Comparison of ENCODE assay signal across 29 cellular contexts in the genomic region with DNA sequence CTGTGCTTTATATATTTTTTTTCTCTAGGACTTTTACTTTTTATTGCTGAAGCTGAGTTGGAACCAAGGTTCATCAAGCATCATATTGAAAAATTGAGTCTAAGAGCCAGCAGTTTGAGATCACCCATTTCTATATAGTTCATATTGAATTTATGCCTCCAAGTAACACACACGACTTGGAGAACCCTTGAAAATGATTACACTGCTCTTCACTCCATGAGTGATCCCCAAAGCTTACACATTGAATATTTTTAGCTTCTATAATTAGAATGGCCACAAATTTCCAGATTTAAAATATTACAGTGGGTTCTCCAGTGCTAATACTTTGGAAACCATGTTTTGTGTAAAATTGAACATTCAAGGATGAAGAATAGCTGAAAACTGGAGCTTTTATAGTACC.
"Had no signal": no experiment of that assay in that cellular context is flagged by ENCODE, and none has a peak within 500 bp of the region (broad histone marks: within the 10 kb centered on the region; RNA-seq: fewer than 3 reads in every experiment).

No MANE protein-coding gene starts in this region.

- H3K36me3 Mint-ChIP-seq: naive B cell; natural killer cell; neural progenitor cell; stimulated activated effector memory CD8-positive, alpha-beta T cell treated with anti-CD3 and anti-CD28 coated beads, Interleukin-12 subunit alpha, Interleukin-12 subunit beta, amount 100 ng/mL, for 72 hours had no signal

- H3K4me3 ChIP-seq: heart right ventricle, left ventricle myocardium inferior, lung, neural progenitor cell, ovary, prostate gland, spleen, suprapubic skin, thoracic aorta, tibial nerve, uterus had no signal

- H3K27ac Mint-ChIP-seq: naive B cell; natural killer cell; nephron progenitor cell; neural progenitor cell; stimulated activated effector memory CD8-positive, alpha-beta T cell treated with anti-CD3 and anti-CD28 coated beads, Interleukin-12 subunit alpha, Interleukin-12 subunit beta, amount 100 ng/mL, for 72 hours; stimulated activated naive CD8-positive, alpha-beta T cell treated with anti-CD3 and anti-CD28 coated beads, Interleukin-15, Interleukin-2, amounts not matched to agents 100 ng/mL and 50 ng/mL, for 24 hours; type B pancreatic cell had no signal

- H3K36me3 ChIP-seq: heart right ventricle, left ventricle myocardium inferior, neural progenitor cell, neutrophil, ovary, prostate gland, spleen, suprapubic skin, thoracic aorta, tibial nerve, uterus had no signal

- DNase-seq: heart right ventricle; hippocampal formation; left colon; left ventricle myocardium inferior; mesendoderm; naive B cell; natural killer cell; nephron progenitor cell; occipital lobe; ovary; retina; right cardiac atrium; small intestine; spleen; stimulated activated CD4-positive, alpha-beta T cell treated with anti-CD3 and anti-CD28 coated beads, Interleukin-4, amount 100 ng/mL, for 24 hours; stimulated activated naive CD4-positive, alpha-beta T cell; uterus had no signal

- H3K4me3 Mint-ChIP-seq: mesothelial cell of epicardium; naive B cell; natural killer cell; nephron progenitor cell; neural progenitor cell; stimulated activated effector memory CD8-positive, alpha-beta T cell treated with anti-CD3 and anti-CD28 coated beads, Interleukin-12 subunit alpha, Interleukin-12 subunit beta, amount 100 ng/mL, for 72 hours; stimulated activated naive CD8-positive, alpha-beta T cell treated with anti-CD3 and anti-CD28 coated beads, Interleukin-15, Interleukin-2, amounts not matched to agents 100 ng/mL and 50 ng/mL, for 24 hours; type B pancreatic cell had no signal

- H3K9ac ChIP-seq: neural progenitor cell had no signal

- H2AFZ ChIP-seq: neural progenitor cell had no signal

- H3K4me1 ChIP-seq: left ventricle myocardium inferior, neural progenitor cell, prostate gland, spleen, suprapubic skin, tibial nerve, uterus had no signal

- H3K4me2 ChIP-seq: neural progenitor cell had no signal

- H3K27ac ChIP-seq: heart right ventricle, left ventricle myocardium inferior, neural progenitor cell, neutrophil, ovary, prostate gland, spleen, suprapubic skin, thoracic aorta, tibial nerve, uterus had no signal

- H3K9me3 Mint-ChIP-seq: mesothelial cell of epicardium; naive B cell; natural killer cell; nephron progenitor cell; neural progenitor cell; stimulated activated effector memory CD8-positive, alpha-beta T cell treated with anti-CD3 and anti-CD28 coated beads, Interleukin-12 subunit alpha, Interleukin-12 subunit beta, amount 100 ng/mL, for 72 hours; stimulated activated naive CD8-positive, alpha-beta T cell treated with anti-CD3 and anti-CD28 coated beads, Interleukin-15, Interleukin-2, amounts not matched to agents 100 ng/mL and 50 ng/mL, for 24 hours; type B pancreatic cell had no signal

- H3K27me3 ChIP-seq: ovary, tibial nerve, uterus had no signal

- H3K9me3 ChIP-seq: heart right ventricle, left ventricle myocardium inferior, neutrophil, ovary, prostate gland, spleen, suprapubic skin, thoracic aorta, tibial nerve, uterus had no signal

- ATAC-seq: heart right ventricle; left colon; natural killer cell; right cardiac atrium; sciatic nerve; stimulated activated effector memory CD8-positive, alpha-beta T cell treated with anti-CD3 and anti-CD28 coated beads, Interleukin-12 subunit alpha, Interleukin-12 subunit beta, amount 100 ng/mL, for 72 hours had no signal

- H3K4me1 Mint-ChIP-seq: naive B cell had no signal
